ENCODE assay signal across 8 cellular contexts in genomic region chr1:939511-940107, GRCh38. TPM values are rescaled to one million over a fixed set of nuclear protein-coding genes. Genes with fewer than 3 reads are reported as not detected.
A peak's percentile ranks its signal among the peaks of the same experiment; 100 is the strongest.
DNase-seq lines count a peak whose midpoint lies in the region; ATAC-seq, FAIRE-seq and TF ChIP-seq lines count a peak whose summit lies in the region.
"Had no signal": no experiment of that assay in that cellular context is flagged by ENCODE, and none has a peak within 500 bp of the region (broad histone marks: within the 10 kb centered on the region; RNA-seq: fewer than 3 reads in every experiment).

No MANE protein-coding gene starts in this region.

- no peak for TF ChIP-seq POLR2A in GM12878 (IDR thresholded peaks at IDR 0.05; ENCODE audit: low read depth, low read length)

- peak overlapping the region; percentile 98 for H3K27ac ChIP-seq in HEK293 (ENCODE audit: extremely low read depth, low read depth, low read length)
- no peak overlapping the region for H3K27ac ChIP-seq in GM12878 (ENCODE audit: control insufficient read depth, insufficient read depth)
- H3K27ac ChIP-seq in rectal smooth muscle tissue (ENCODE audit: low read depth, low read length) = no peak overlapping the region

- H3K36me3 ChIP-seq in HEK293 (ENCODE audit: control insufficient read depth in 2 of 2, insufficient read depth in 1 of 2, low read length in 2 of 2) (peaks cover 0 to 30% of the 10 kb centered on the region in 2 experiments; a peak in 1 of 3 replicates), GM12878 (ENCODE audit: control insufficient read depth in 2 of 2, insufficient read depth in 2 of 2, low read length in 1 of 2) (peaks cover 0 to 1% of the 10 kb centered on the region in 2 experiments; a peak in 1 of 4 replicates), rectal smooth muscle tissue (ENCODE audit: control insufficient read depth, insufficient read depth, low read length) (no peaks in the 10 kb centered on the region)

- no peak overlapping the region for H2AFZ ChIP-seq in GM12878 (ENCODE audit: control insufficient read depth, low read depth, low read length)

- WGBS in GM12878 (ENCODE audit: insufficient coverage, insufficient replicate concordance, low lambda C conversion rate, missing lambda C conversion rate) = 5% methylated on average over 15 of the region's 21 CpGs

- no peak for ATAC-seq in GM12878
- no peak for ATAC-seq in HG02970 (IDR thresholded peaks at IDR 0.05; ENCODE audit: low FRiP score, unreplicated experiment)

- TF ChIP-seq CTCF in HEK293 (tag by site-specific recombination; IDR thresholded peaks at IDR 0.05) (peak; percentile 37), GM12878 (IDR thresholded peaks at IDR 0.05 in 2 of 3, conservative IDR thresholded peaks at IDR 0.05 in 1 of 3; ENCODE audit: control insufficient read depth in 2 of 3, extremely low read depth in 1 of 3, insufficient read depth in 1 of 3, low read depth in 3 of 3, low read length in 3 of 3) (no peak)

- TF ChIP-seq EP300 in GM12878 (IDR thresholded peaks at IDR 0.05; ENCODE audit: borderline replicate concordance in 1 of 2, control insufficient read depth in 1 of 2, low read depth in 2 of 2, low read length in 2 of 2) = no peak

- H4K20me1 ChIP-seq in GM12878 (ENCODE audit: control insufficient read depth, insufficient read depth) = no peaks in the 10 kb centered on the region

- SMC1A ChIA-PET in GM12878 (lab: Charles Lee; ENCODE audit: uncharacterized antibody, unreplicated experiment) = no interaction called here

- no peak for TF ChIP-seq RAD21 in GM12878 (IDR thresholded peaks at IDR 0.05; ENCODE audit: insufficient read depth, low read depth, low read length)

- FAIRE-seq in GM12878 (lab: Jason Lieb, UNC) = no peak

- POLR2A ChIA-PET in HEK293 (lab: Yijun Ruan, JAX) (interaction anchor here (0.9 to 9.4 kb wide), 10 partner anchors 9 to 62 kb away, joined by 3 to 111 read pairs (median 4); partner anchors contain the start of genes HES4, PERM1 and SAMD11), GM12878 (lab: Charles Lee) (no interaction called here)

- RAD21 ChIA-PET in GM12878 (lab: Charles Lee; ENCODE audit: unreplicated experiment) = interaction anchor here (1.0 to 4.1 kb wide), 2 partner anchors 27 to 34 kb away, joined by 4 to 20 read pairs; partner anchors contain the start of gene PLEKHN1

- peaks cover 53% of the 10 kb centered on the region for H3K4me1 ChIP-seq in HEK293 (ENCODE audit: control insufficient read depth, insufficient read depth, low read length)
- H3K4me1 ChIP-seq in GM12878 (ENCODE audit: control insufficient read depth, insufficient read depth, low read length) = peaks cover 7% of the 10 kb centered on the region; the same call in 1 of the 2 replicates
- peaks cover 7% of the 10 kb centered on the region for H3K4me1 ChIP-seq in rectal smooth muscle tissue (ENCODE audit: control insufficient read depth, insufficient read depth, low read length)

- in situ Hi-C loops in GM12878 (cut with MboI) = loop anchor here (10.0 kb wide), 1 partner anchor 65 kb away; no protein-coding TSS in a partner anchor

- H3K27me3 ChIP-seq in GM12878 (replicated peaks in 1 of 2; ENCODE audit: control insufficient read depth in 2 of 2, insufficient read depth in 2 of 2, low read length in 1 of 2) (peaks cover 8% of the 10 kb centered on the region in 2 experiments), rectal smooth muscle tissue (ENCODE audit: control insufficient read depth, insufficient read depth, low read length) (peaks cover 41% of the 10 kb centered on the region)

- H3K79me2 ChIP-seq in GM12878 (ENCODE audit: control insufficient read depth, insufficient read depth, low read length) = no peaks in the 10 kb centered on the region

- BruUV-seq in GM12878 (replicated peaks; lab: Mats Ljungman, UMichigan) = no TSS peak

- no peak for DNase-seq in GM12878 (ENCODE audit: low read depth, low spot score)
- DNase-seq in NOMO-1 (lab: John Stamatoyannopoulos, UW; ENCODE audit: unreplicated experiment in 2 of 2) = no peak
- no peak for DNase-seq in stimulated activated CD4-positive, alpha-beta T cell treated with anti-CD3 and anti-CD28 coated beads, Interleukin-2, amount 100 ng/mL, for 48 hours

- no peak overlapping the region for H3K9ac ChIP-seq in GM12878 (ENCODE audit: control insufficient read depth, insufficient read depth, low read length)
- no peak overlapping the region for H3K9ac ChIP-seq in rectal smooth muscle tissue (ENCODE audit: low read length)

- H3K4me3 ChIP-seq in HEK293 (ENCODE audit: low read depth, low read length) (no peak overlapping the region), GM12878 (no peak overlapping the region), rectal smooth muscle tissue (ENCODE audit: low read length) (peak overlapping the region; percentile 21)

- intact Hi-C loops in GM12878 (cut with micrococcal nuclease; ENCODE audit: unreplicated experiment) = loop anchor here (5.0 kb wide), 1 partner anchor 32 kb away; no protein-coding TSS in a partner anchor

- CTCF ChIA-PET in HEK293 (lab: Yijun Ruan, JAX) = interaction anchor here (0.8 to 3.0 kb wide), 7 partner anchors 9 to 63 kb away, joined by 3 to 17 read pairs (median 5); no protein-coding TSS in a partner anchor
- CTCF ChIA-PET in GM12878 (lab: Yijun Ruan, JAX) = interaction anchor here (0.6 to 1.6 kb wide), 4 partner anchors 19 to 75 kb away, joined by 3 to 5 read pairs (median 4); partner anchors contain the start of gene NOC2L

- peak overlapping the region; percentile 9; the same call in 1 of the 2 replicates for H3K4me2 ChIP-seq in GM12878 (ENCODE audit: control insufficient read depth, insufficient read depth)

- H3K9me3 ChIP-seq in HEK293 (ENCODE audit: control insufficient read depth, insufficient read depth, low read depth, low read length) (no peaks in the 10 kb centered on the region), GM12878 (replicated peaks; ENCODE audit: control insufficient read depth, insufficient read depth, low read length) (no peaks in the 10 kb centered on the region)

RNA-seq across cellular contexts. Expression of gene SAMD11, which starts 15.9 kb away (rescaled TPM):
- not detected in 2 replicates for total RNA-seq in GM12878 (2013; cell fraction: nucleolus; rRNA removed)
- total RNA-seq in GM12878 (2014; rRNA removed) = not detected in 2 replicates
- total RNA-seq in GM12878 (2014; rRNA removed; fragmentation: Illumina TruSeq; extraction: Trizol) = not detected in 2 replicates
- not detected in 2 replicates for total RNA-seq in GM12878 (2021)
- not detected for polyA plus RNA-seq in GM12878 (2011; ENCODE audit: low read depth)
- not detected in 2 replicates for polyA plus RNA-seq in GM12878 (2011; rRNA removed)
- 0.03 TPM in 1 of 2 replicates, not detected in the other for polyA plus RNA-seq in GM12878 (2011; cell fraction: cytosol; rRNA removed)
- 0.10 TPM in 1 of 2 replicates, not detected in the other for polyA plus RNA-seq in GM12878 (2011; cell fraction: nucleus; rRNA removed)
- polyA plus RNA-seq in GM12878 (2012) = 0.08 TPM in 1 of 2 replicates, not detected in the other
- polyA plus RNA-seq in GM12878 (2014; fragmentation: Illumina TruSeq; extraction: Trizol) = not detected in 2 replicates
- polyA plus RNA-seq in GM12878 (2014; fragmentation: Nextera tagmentation; extraction: Ambion mirVana) = under 1 TPM in 1 of 2 experiments, not detected in 1; 0.04 TPM
- polyA plus RNA-seq in GM12878 (2014; rRNA removed) = 0.29 TPM in 1 of 2 replicates, not detected in the other
- polyA plus RNA-seq in GM12878 (2016; fragmentation: Nextera tagmentation; extraction: Ambion mirVana) = under 1 TPM; 0.09 to 0.31 TPM
- not detected in 2 replicates for polyA minus RNA-seq in GM12878 (2011; rRNA and poly(A)+ RNA removed)
- polyA minus RNA-seq in GM12878 (2011; cell fraction: cytosol; rRNA and poly(A)+ RNA removed) = 4.3 and 4.5 TPM in 2 replicates
- polyA minus RNA-seq in GM12878 (2011; cell fraction: nucleus; rRNA and poly(A)+ RNA removed) = 0.19 and 0.24 TPM in 2 replicates
- total RNA-seq: lung microvascular endothelial cell had no signal

RNA-seq across cellular contexts. Expression of gene NOC2L, which starts 19.4 kb away (rescaled TPM):
- total RNA-seq in GM12878 (2013; cell fraction: nucleolus; rRNA removed) = 45.4 and 56.2 TPM in 2 replicates
- total RNA-seq in GM12878 (2014; rRNA removed) (92.5 and 107 TPM in 2 replicates), GM12878 (2014; rRNA removed; fragmentation: Illumina TruSeq; extraction: Trizol) (44.7 and 52.5 TPM in 2 replicates), GM12878 (2021) (115 and 132 TPM in 2 replicates)
- polyA plus RNA-seq in GM12878 (2011; ENCODE audit: low read depth) = 20.8 TPM
- polyA plus RNA-seq in GM12878 (2011; rRNA removed) (19.2 and 40.7 TPM in 2 replicates), GM12878 (2014; fragmentation: Illumina TruSeq; extraction: Trizol) (26.6 and 48.6 TPM in 2 replicates), GM12878 (2014; fragmentation: Nextera tagmentation; extraction: Ambion mirVana) (1 to 10 TPM; 1.3 to 4.6 TPM), GM12878 (2014; rRNA removed) (76.1 and 88.9 TPM in 2 replicates), GM12878 (2016; fragmentation: Nextera tagmentation; extraction: Ambion mirVana) (100 to 1,000 TPM; 154 to 171 TPM)
- polyA plus RNA-seq in GM12878 (2011; cell fraction: cytosol; rRNA removed) = 66.9 and 84.3 TPM in 2 replicates
- polyA plus RNA-seq in GM12878 (2011; cell fraction: nucleus; rRNA removed) = 106 and 173 TPM in 2 replicates
- polyA plus RNA-seq in GM12878 (2012) = 46.1 and 49.2 TPM in 2 replicates
- 52.2 and 87.7 TPM in 2 replicates for polyA minus RNA-seq in GM12878 (2011; rRNA and poly(A)+ RNA removed)
- polyA minus RNA-seq in GM12878 (2011; cell fraction: cytosol; rRNA and poly(A)+ RNA removed) = 42.2 and 44.6 TPM in 2 replicates
- polyA minus RNA-seq in GM12878 (2011; cell fraction: nucleus; rRNA and poly(A)+ RNA removed) = 16.1 and 33.3 TPM in 2 replicates

RNA-seq across cellular contexts. Expression of gene KLHL17, which starts 20.8 kb away (rescaled TPM):
- 40.7 and 42.9 TPM in 2 replicates for total RNA-seq in GM12878 (2013; cell fraction: nucleolus; rRNA removed)
- total RNA-seq in GM12878 (2014; rRNA removed) (14.9 and 18.2 TPM in 2 replicates), GM12878 (2014; rRNA removed; fragmentation: Illumina TruSeq; extraction: Trizol) (3.6 and 4.0 TPM in 2 replicates), GM12878 (2021) (27.2 and 30.6 TPM in 2 replicates)
- 5.1 TPM for polyA plus RNA-seq in GM12878 (2011; ENCODE audit: low read depth)
- polyA plus RNA-seq in GM12878 (2011; rRNA removed) (3.5 and 8.4 TPM in 2 replicates), GM12878 (2014; fragmentation: Illumina TruSeq; extraction: Trizol) (0.32 and 2.3 TPM in 2 replicates), GM12878 (2014; fragmentation: Nextera tagmentation; extraction: Ambion mirVana) (under 1 TPM; 0.03 to 0.35 TPM), GM12878 (2014; rRNA removed) (28.2 and 35.0 TPM in 2 replicates), GM12878 (2016; fragmentation: Nextera tagmentation; extraction: Ambion mirVana) (1 to 10 TPM; 1.3 to 6.6 TPM)
- polyA plus RNA-seq in GM12878 (2011; cell fraction: cytosol; rRNA removed) = 10.9 and 20.3 TPM in 2 replicates
- polyA plus RNA-seq in GM12878 (2011; cell fraction: nucleus; rRNA removed) = 410 and 507 TPM in 2 replicates
- 14.6 and 20.2 TPM in 2 replicates for polyA plus RNA-seq in GM12878 (2012)
- 3.4 and 6.7 TPM in 2 replicates for polyA minus RNA-seq in GM12878 (2011; rRNA and poly(A)+ RNA removed)
- 2.9 and 4.7 TPM in 2 replicates for polyA minus RNA-seq in GM12878 (2011; cell fraction: cytosol; rRNA and poly(A)+ RNA removed)
- 30.2 and 35.6 TPM in 2 replicates for polyA minus RNA-seq in GM12878 (2011; cell fraction: nucleus; rRNA and poly(A)+ RNA removed)

RNA-seq across cellular contexts. Expression of gene PLEKHN1, which starts 26.7 kb away (rescaled TPM):
- total RNA-seq in GM12878 (2013; cell fraction: nucleolus; rRNA removed) = 0.29 and 0.39 TPM in 2 replicates
- total RNA-seq in GM12878 (2014; rRNA removed) (0.22 and 0.23 TPM in 2 replicates), GM12878 (2014; rRNA removed; fragmentation: Illumina TruSeq; extraction: Trizol) (not detected in 2 replicates), GM12878 (2021) (0.26 and 0.43 TPM in 2 replicates)
- not detected for polyA plus RNA-seq in GM12878 (2011; ENCODE audit: low read depth)
- polyA plus RNA-seq in GM12878 (2011; rRNA removed) (0.04 TPM in 1 of 2 replicates, not detected in the other), GM12878 (2014; fragmentation: Illumina TruSeq; extraction: Trizol) (not detected in 2 replicates), GM12878 (2014; fragmentation: Nextera tagmentation; extraction: Ambion mirVana) (not detected), GM12878 (2014; rRNA removed) (0.14 and 0.70 TPM in 2 replicates), GM12878 (2016; fragmentation: Nextera tagmentation; extraction: Ambion mirVana) (not detected)
- 0.01 and 0.05 TPM in 2 replicates for polyA plus RNA-seq in GM12878 (2011; cell fraction: cytosol; rRNA removed)
- polyA plus RNA-seq in GM12878 (2011; cell fraction: nucleus; rRNA removed) = 0.67 and 0.78 TPM in 2 replicates
- polyA plus RNA-seq in GM12878 (2012) = 0.24 and 0.51 TPM in 2 replicates
- polyA minus RNA-seq in GM12878 (2011; rRNA and poly(A)+ RNA removed) = not detected in 2 replicates
- polyA minus RNA-seq in GM12878 (2011; cell fraction: cytosol; rRNA and poly(A)+ RNA removed) = not detected in 2 replicates
- 0.29 and 0.48 TPM in 2 replicates for polyA minus RNA-seq in GM12878 (2011; cell fraction: nucleus; rRNA and poly(A)+ RNA removed)

RNA-seq across cellular contexts. Expression of gene PERM1, which starts 42.3 kb away (rescaled TPM):
- not detected in 2 replicates for total RNA-seq in GM12878 (2013; cell fraction: nucleolus; rRNA removed)
- total RNA-seq in GM12878 (2014; rRNA removed) (not detected in 2 replicates), GM12878 (2014; rRNA removed; fragmentation: Illumina TruSeq; extraction: Trizol) (not detected in 2 replicates), GM12878 (2021) (not detected in 2 replicates)
- polyA plus RNA-seq in GM12878 (2011; ENCODE audit: low read depth) = not detected
- polyA plus RNA-seq in GM12878 (2011; rRNA removed) (not detected in 2 replicates), GM12878 (2014; fragmentation: Illumina TruSeq; extraction: Trizol) (not detected in 2 replicates), GM12878 (2014; fragmentation: Nextera tagmentation; extraction: Ambion mirVana) (not detected), GM12878 (2014; rRNA removed) (not detected in 2 replicates), GM12878 (2016; fragmentation: Nextera tagmentation; extraction: Ambion mirVana) (not detected)
- polyA plus RNA-seq in GM12878 (2011; cell fraction: cytosol; rRNA removed) = 0.02 TPM in 1 of 2 replicates, not detected in the other
- polyA plus RNA-seq in GM12878 (2011; cell fraction: nucleus; rRNA removed) = not detected in 2 replicates
- 0.30 and 0.38 TPM in 2 replicates for polyA plus RNA-seq in GM12878 (2012)
- polyA minus RNA-seq in GM12878 (2011; rRNA and poly(A)+ RNA removed) = not detected in 2 replicates
- polyA minus RNA-seq in GM12878 (2011; cell fraction: cytosol; rRNA and poly(A)+ RNA removed) = not detected in 2 replicates
- not detected in 2 replicates for polyA minus RNA-seq in GM12878 (2011; cell fraction: nucleus; rRNA and poly(A)+ RNA removed)
- total RNA-seq: lung microvascular endothelial cell, NCI-H460 had no signal

Comparison
In these comparisons a context has a peak if more than half of its experiments do, and no peak if none do; other contexts are left out.
1. Of the 9 proteins assayed by ChIP-seq in both HEK293 and GM12878: peak only in HEK293: BCL11A and CTCF; only in GM12878: none; in both: none; in neither: 7.